ENCODE assay signal across 8 cellular contexts in the genomic region with DNA sequence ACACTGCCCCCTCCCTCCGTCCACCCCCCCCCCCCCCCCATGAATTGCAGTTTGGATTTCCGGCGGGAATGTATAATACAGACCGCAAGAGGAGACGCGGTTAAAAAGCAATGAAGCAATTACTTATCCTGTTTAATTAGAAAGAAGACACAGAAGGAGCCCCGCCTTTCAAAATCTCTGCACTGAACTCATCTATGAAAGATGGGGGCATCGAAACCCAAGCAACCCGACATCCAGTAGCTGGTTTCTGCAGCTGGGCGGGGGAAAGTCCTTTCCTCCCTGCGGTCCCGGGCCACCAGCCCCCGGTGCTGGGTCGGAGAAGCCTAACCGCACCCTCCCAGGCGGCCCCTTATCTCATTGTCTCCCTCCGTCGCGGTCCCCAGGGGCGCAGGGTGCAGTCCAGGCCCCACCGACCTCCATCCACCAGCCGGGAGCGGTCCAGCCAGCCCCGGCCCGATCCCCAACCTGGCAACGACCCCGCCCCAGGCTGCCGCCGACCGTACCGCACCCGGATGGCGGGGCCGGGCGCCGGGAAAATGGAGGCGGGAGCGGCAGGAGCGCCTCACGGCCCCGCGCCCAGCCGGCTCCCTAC.
A peak's percentile ranks its signal among the peaks of the same experiment; 100 is the strongest.
DNase-seq lines count a peak whose midpoint lies in the region; ATAC-seq lines count a peak whose summit lies in the region.

No MANE protein-coding gene starts in this region.

- intact Hi-C loops in head of caudate nucleus (cut with DNase I): loop anchor here (2.0 kb wide), 1 partner anchor 116 kb away; no protein-coding TSS in a partner anchor

- H3K36me3 ChIP-seq in HAP-1 (replicated peaks): no peaks in the 10 kb centered on the region

- H3K4me3 ChIP-seq in HAP-1: peak overlapping the region; percentile 76

- no peaks in the 10 kb centered on the region for H3K27me3 ChIP-seq in HAP-1 (ENCODE audit: low read depth)

- DNase-seq in EL (peak; percentile 41), HAP-1 (ENCODE audit: low spot score in 2 of 2) (peak in 1 of 2 experiments; percentile 18), NCI-H345 (lab: John Stamatoyannopoulos, UW) (peak; percentile 45), head of caudate nucleus (peak in 31 of 42 donors; percentile 3 to 52 (median 24)), putamen (ENCODE audit: low spot score) (peak; percentile 6), NCI-H187 treated with DMSO at 0.1 percent for 48 hours (lab: John Stamatoyannopoulos, UW) (no peak)
- DNase-seq in activated effector memory CD4-positive, alpha-beta T cell treated with anti-CD3 and anti-CD28 coated beads, Interleukin-2, amount 50 U/mL, for 16 hours: peak; percentile 79

- in situ Hi-C loops in HAP-1 (cut with MboI; ENCODE audit: low sequenced_read_pairs): no loop called here

- no peaks in the 10 kb centered on the region for H3K9me3 ChIP-seq in HAP-1

- peaks cover 25% of the 10 kb centered on the region for H3K4me1 ChIP-seq in HAP-1

- no peak for ATAC-seq in HG03457 (IDR thresholded peaks at IDR 0.05; ENCODE audit: unreplicated experiment)
